In genomic region chr19:41933693-41934426, GRCh38 we compare ENCODE assay signal across 15 cellular contexts. TPM values are rescaled to one million over a fixed set of nuclear protein-coding genes. Genes with fewer than 3 reads are reported as not detected.
A peak's percentile ranks its signal among the peaks of the same experiment; 100 is the strongest.
DNase-seq lines count a peak whose midpoint lies in the region; ATAC-seq and TF ChIP-seq lines count a peak whose summit lies in the region.
"Had no signal": no experiment of that assay in that cellular context is flagged by ENCODE, and none has a peak within 500 bp of the region (broad histone marks: within the 10 kb centered on the region; RNA-seq: fewer than 3 reads in every experiment).

No MANE protein-coding gene starts in this region.

- H3K9me3 ChIP-seq in SU-DHL-6 (ENCODE audit: insufficient read depth, low read length) = no peaks in the 10 kb centered on the region
- H3K9me3 ChIP-seq: left lung had no signal

- H3K36me3 ChIP-seq in SU-DHL-6 (ENCODE audit: low read length) = no peaks in the 10 kb centered on the region
- H3K36me3 ChIP-seq: left lung had no signal

- peaks cover 51% of the 10 kb centered on the region for H3F3A ChIP-seq in SU-DHL-6 (ENCODE audit: insufficient read depth)

- peak overlapping the region; percentile 99 for H3K27ac ChIP-seq in SU-DHL-6 (ENCODE audit: low read depth, low read length)
- H3K27ac ChIP-seq: left lung had no signal

- no peak overlapping the region for H3K4me3 Mint-ChIP-seq in activated T-cell treated with anti-CD3 and anti-CD28 coated beads, Interleukin-2, amount 50 U/mL, for 72 hours
- H3K4me3 Mint-ChIP-seq in stimulated activated effector memory CD8-positive, alpha-beta T cell treated with anti-CD3 and anti-CD28 coated beads, Interleukin-12 subunit alpha, Interleukin-12 subunit beta, amount 100 ng/mL, for 72 hours = no peak overlapping the region

- H3K27me3 ChIP-seq in SU-DHL-6 (ENCODE audit: low read length) = no peaks in the 10 kb centered on the region

- H3K27me3 Mint-ChIP-seq in activated T-cell treated with anti-CD3 and anti-CD28 coated beads, Interleukin-2, amount 50 U/mL, for 72 hours (ENCODE audit: low read depth) = peaks cover 10% of the 10 kb centered on the region

- peaks cover 0 to 2% of the 10 kb centered on the region in 2 donors for H3K36me3 Mint-ChIP-seq in activated T-cell treated with anti-CD3 and anti-CD28 coated beads, Interleukin-2, amount 50 U/mL, for 72 hours (ENCODE audit: insufficient read depth in 2 of 2)
- H3K36me3 Mint-ChIP-seq in stimulated activated effector memory CD8-positive, alpha-beta T cell treated with anti-CD3 and anti-CD28 coated beads, Interleukin-12 subunit alpha, Interleukin-12 subunit beta, amount 100 ng/mL, for 72 hours = peaks cover 6% of the 10 kb centered on the region

- H3K9me3 Mint-ChIP-seq in activated T-cell treated with anti-CD3 and anti-CD28 coated beads, Interleukin-2, amount 50 U/mL, for 72 hours = no peaks in the 10 kb centered on the region
- no peaks in the 10 kb centered on the region for H3K9me3 Mint-ChIP-seq in stimulated activated effector memory CD8-positive, alpha-beta T cell treated with anti-CD3 and anti-CD28 coated beads, Interleukin-12 subunit alpha, Interleukin-12 subunit beta, amount 100 ng/mL, for 72 hours

- no peaks in the 10 kb centered on the region for H4K20me1 ChIP-seq in SU-DHL-6 (ENCODE audit: low read depth, low read length)

- no peaks in the 10 kb centered on the region for H3K9me2 ChIP-seq in SU-DHL-6 (replicated peaks; ENCODE audit: insufficient read depth, low read length)

- TF ChIP-seq CTCF in SU-DHL-6 (IDR thresholded peaks at IDR 0.05; ENCODE audit: insufficient read depth, low read length, poor library complexity, severe bottlenecking) = no peak

- H3K4me3 ChIP-seq in SU-DHL-6 (ENCODE audit: insufficient read depth, low read length, poor library complexity, severe bottlenecking) = no peak overlapping the region
- H3K4me3 ChIP-seq: left lung had no signal

- no peak for ATAC-seq in activated T-cell treated with anti-CD3 and anti-CD28 coated beads, Interleukin-2, amount 50 U/mL, for 72 hours (replicated peaks in 1 of 2)
- no peak for ATAC-seq in stimulated activated effector memory CD8-positive, alpha-beta T cell treated with anti-CD3 and anti-CD28 coated beads, Interleukin-12 subunit alpha, Interleukin-12 subunit beta, amount 100 ng/mL, for 72 hours
- no peak for ATAC-seq in GM21526 (IDR thresholded peaks at IDR 0.05; ENCODE audit: low FRiP score, unreplicated experiment)

- no peak for DNase-seq in activated T-cell treated with anti-CD3 and anti-CD28 coated beads, Interleukin-2, amount 50 U/mL, for 72 hours
- DNase-seq in activated T-cell treated with anti-CD3 and anti-CD28 coated beads for 4 hours (no peak), HT-29 (ENCODE audit: low spot score) (peak; percentile 16), DMS114 treated with DMSO at 0.1 percent for 48 hours (lab: John Stamatoyannopoulos, UW; ENCODE audit: unreplicated experiment) (no peak), RKO (ENCODE audit: low spot score) (no peak)
- DNase-seq in stimulated activated effector memory CD8-positive, alpha-beta T cell treated with anti-CD3 and anti-CD28 coated beads, Interleukin-12 subunit alpha, Interleukin-12 subunit beta, amount 100 ng/mL, for 72 hours (ENCODE audit: low spot score in 2 of 2) = no peak
- DNase-seq: AML-193, dermis blood vessel endothelial cell, left lung, NCI-H1436, SHP77, trophoblast cell had no signal

- no peak overlapping the region for H2AFZ ChIP-seq in SU-DHL-6 (ENCODE audit: low read depth, low read length, severe bottlenecking)

- H3K4me2 ChIP-seq in SU-DHL-6 (ENCODE audit: low read depth, low read length, poor library complexity, severe bottlenecking) = peak overlapping the region; percentile 84

- H3K27ac Mint-ChIP-seq in activated T-cell treated with anti-CD3 and anti-CD28 coated beads, Interleukin-2, amount 50 U/mL, for 72 hours = peak overlapping the region; percentile 61
- H3K27ac Mint-ChIP-seq in stimulated activated effector memory CD8-positive, alpha-beta T cell treated with anti-CD3 and anti-CD28 coated beads, Interleukin-12 subunit alpha, Interleukin-12 subunit beta, amount 100 ng/mL, for 72 hours = peak overlapping the region; percentile 71

- peaks cover 58% of the 10 kb centered on the region for H3K4me1 Mint-ChIP-seq in activated T-cell treated with anti-CD3 and anti-CD28 coated beads, Interleukin-2, amount 50 U/mL, for 72 hours (ENCODE audit: low read depth)
- H3K4me1 Mint-ChIP-seq in stimulated activated effector memory CD8-positive, alpha-beta T cell treated with anti-CD3 and anti-CD28 coated beads, Interleukin-12 subunit alpha, Interleukin-12 subunit beta, amount 100 ng/mL, for 72 hours = peaks cover 68% of the 10 kb centered on the region

- H3K9ac ChIP-seq in SU-DHL-6 (ENCODE audit: low read length) = peak overlapping the region; percentile 81

- H3K79me2 ChIP-seq in SU-DHL-6 (ENCODE audit: insufficient read depth, low read length) = no peaks in the 10 kb centered on the region; the same call in 1 of the 2 replicates

RNA-seq across cellular contexts. Expression of gene ERFL, which starts 5.6 kb away (rescaled TPM):
- total RNA-seq in activated T-cell treated with anti-CD3 and anti-CD28 coated beads, Interleukin-2, amount 50 U/mL, for 72 hours = 1 to 10 TPM; 3.3 to 4.1 TPM
- 0.39 and 0.64 TPM in 2 replicates for total RNA-seq in HT-29 (2014; rRNA removed; shearing (Covaris generic))
- total RNA-seq: dermis blood vessel endothelial cell, NCI-H460 had no signal

RNA-seq across cellular contexts. Expression of gene RABAC1, which starts 25.3 kb away (rescaled TPM):
- total RNA-seq in activated T-cell treated with anti-CD3 and anti-CD28 coated beads, Interleukin-2, amount 50 U/mL, for 72 hours = 10 to 100 TPM; 64.5 to 81.0 TPM
- 232 and 234 TPM in 2 replicates for total RNA-seq in HT-29 (2014; rRNA removed; shearing (Covaris generic))

RNA-seq across cellular contexts. Expression of gene ARHGEF1, which starts 50.9 kb away (rescaled TPM):
- 100 to 1,000 TPM; 371 to 446 TPM for total RNA-seq in activated T-cell treated with anti-CD3 and anti-CD28 coated beads, Interleukin-2, amount 50 U/mL, for 72 hours
- total RNA-seq in HT-29 (2014; rRNA removed; shearing (Covaris generic)) = 189 and 199 TPM in 2 replicates

RNA-seq across cellular contexts. Expression of gene CD79A, which starts 56.8 kb away (rescaled TPM):
- 10 to 100 TPM; 12.3 to 27.5 TPM for total RNA-seq in activated T-cell treated with anti-CD3 and anti-CD28 coated beads, Interleukin-2, amount 50 U/mL, for 72 hours
- 0.81 and 1.4 TPM in 2 replicates for total RNA-seq in HT-29 (2014; rRNA removed; shearing (Covaris generic))
- total RNA-seq: NCI-H460 had no signal
